Comparison of ENCODE assay signal across 1 cellular context in the genomic region with DNA sequence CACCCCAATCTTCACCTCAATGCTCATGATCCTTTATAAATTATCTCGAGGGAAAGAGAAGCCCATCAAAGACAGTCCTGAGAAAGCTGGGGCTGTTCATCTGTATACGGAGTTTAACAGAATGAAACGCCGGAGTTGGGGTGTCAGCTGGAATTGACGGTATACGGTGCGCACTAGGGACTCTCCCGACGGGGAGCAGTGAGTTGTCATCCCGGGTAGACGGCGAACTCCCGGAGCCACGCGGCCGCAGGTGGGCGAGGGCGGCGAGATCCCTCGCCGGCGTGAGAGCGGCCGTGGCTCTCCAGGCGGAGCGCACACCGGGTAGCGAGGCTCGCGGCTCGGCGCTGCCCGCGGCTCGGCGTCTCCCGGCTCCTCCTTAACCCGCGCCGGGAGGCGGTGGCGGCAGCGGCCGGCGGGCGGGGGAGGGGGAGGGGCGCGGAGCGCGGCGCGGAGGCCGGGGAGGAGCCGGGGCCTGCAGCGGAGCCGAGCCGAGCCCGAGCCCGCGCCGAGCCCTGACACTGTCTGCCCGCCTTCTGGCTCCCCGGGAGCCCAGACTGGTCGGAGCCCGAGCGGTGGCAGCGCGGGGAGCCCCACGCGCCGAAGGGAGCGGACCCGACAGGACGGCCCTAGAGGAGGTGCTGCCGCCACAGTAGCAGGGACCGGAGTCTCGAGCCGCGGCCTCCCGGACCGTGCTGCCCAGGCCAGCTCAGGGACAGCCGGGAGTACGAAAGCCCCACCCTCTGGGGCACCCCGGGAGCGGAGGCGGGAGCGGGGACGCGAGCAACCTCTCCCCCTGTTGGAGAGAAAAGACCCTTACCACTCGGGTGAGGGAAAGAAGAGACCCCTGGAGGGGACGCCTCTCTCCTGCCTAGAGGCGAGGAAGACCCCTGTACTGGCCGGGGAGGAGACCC.
TF ChIP-seq lines count a peak whose summit lies in the region.

A gene (plus strand): TSS at position 475 of the 911 bp plus-strand sequence. CDS start 7,117 bp downstream, outside the sequence.

TF ChIP-seq in HepG2, 621 proteins besides CTCF, POLR2A, EP300 and RAD21 (continued from another document and continues in another):
- TF ChIP-seq ZNF335 (CRISPR knock-in tag; IDR thresholded peaks at IDR 0.05) (no peak), ZSCAN9 (CRISPR knock-in tag; IDR thresholded peaks at IDR 0.05; ENCODE audit: borderline replicate concordance) (0 out of 2 replicates have a peak, but pooled peaks have one; percentile 15), ZNF446 (CRISPR knock-in tag; IDR thresholded peaks at IDR 0.05) (peak; percentile 50; the same call in 1 of the 2 replicates), ZNF230 (CRISPR knock-in tag; IDR thresholded peaks at IDR 0.05) (0 out of 2 replicates have a peak, but pooled peaks have one; percentile 20), HDAC1 (CRISPR knock-in tag; IDR thresholded peaks at IDR 0.05) (peak; percentile 57), ZNF547 (CRISPR knock-in tag; IDR thresholded peaks at IDR 0.05) (peak; percentile 68; the same call in 1 of the 2 replicates), BCL6 (CRISPR knock-in tag; IDR thresholded peaks at IDR 0.05) (peak; percentile 29; the same call in 1 of the 2 replicates), ZNF772 (CRISPR knock-in tag; IDR thresholded peaks at IDR 0.05) (0 out of 2 replicates have a peak, but pooled peaks have one; percentile 77), TSC22D2 (CRISPR knock-in tag; IDR thresholded peaks at IDR 0.05; ENCODE audit: borderline replicate concordance) (no peak), GTF3A (CRISPR knock-in tag; conservative IDR thresholded peaks at IDR 0.05) (no peak), YEATS4 (CRISPR knock-in tag; IDR thresholded peaks at IDR 0.05; ENCODE audit: borderline replicate concordance) (peak; percentile 81; the same call in 1 of the 2 replicates), ZNF619 (CRISPR knock-in tag; IDR thresholded peaks at IDR 0.05) (0 out of 2 replicates have a peak, but pooled peaks have one; percentile 5), SSRP1 (CRISPR knock-in tag; IDR thresholded peaks at IDR 0.05) (no peak), ZKSCAN8 (CRISPR knock-in tag; IDR thresholded peaks at IDR 0.05; ENCODE audit: borderline replicate concordance) (no peak), ZNF790 (CRISPR knock-in tag; IDR thresholded peaks at IDR 0.05; ENCODE audit: borderline replicate concordance) (no peak; the same call in 1 of the 2 replicates), PHF5A (CRISPR knock-in tag; IDR thresholded peaks at IDR 0.05; ENCODE audit: low read depth, unreplicated experiment) (no peak), MZF1 (CRISPR knock-in tag; IDR thresholded peaks at IDR 0.05; ENCODE audit: borderline replicate concordance) (no peak), ZNF24 (IDR thresholded peaks at IDR 0.05) (no peak), ZEB1 (IDR thresholded peaks at IDR 0.05; ENCODE audit: insufficient replicate concordance, low read depth) (no peak), RXRA (CRISPR knock-in tag; IDR thresholded peaks at IDR 0.05) (no peak), ZNF354B (CRISPR knock-in tag; IDR thresholded peaks at IDR 0.05) (no peak), ZNF317 (CRISPR knock-in tag; IDR thresholded peaks at IDR 0.05) (no peak; the same call in 1 of the 2 replicates), ZNF101 (CRISPR knock-in tag; IDR thresholded peaks at IDR 0.05; ENCODE audit: borderline replicate concordance, low read depth) (no peak), POLR2G (IDR thresholded peaks at IDR 0.05; ENCODE audit: low read depth, low read length) (peak; percentile 71), NR2F1 (CRISPR knock-in tag; IDR thresholded peaks at IDR 0.05) (no peak), HOXA9 (CRISPR knock-in tag; IDR thresholded peaks at IDR 0.05; ENCODE audit: borderline replicate concordance) (0 out of 2 replicates have a peak, but pooled peaks have one; percentile 55), KAT7 (CRISPR knock-in tag; IDR thresholded peaks at IDR 0.05; ENCODE audit: borderline replicate concordance) (peak; percentile 83; the same call in 1 of the 2 replicates), SKI (IDR thresholded peaks at IDR 0.05; ENCODE audit: partially characterized antibody) (no peak), CBX5 (CRISPR knock-in tag; IDR thresholded peaks at IDR 0.05; ENCODE audit: borderline replicate concordance) (no peak), FOXC1 (CRISPR knock-in tag; IDR thresholded peaks at IDR 0.05; ENCODE audit: borderline replicate concordance) (peak; percentile 52), MXI1 (IDR thresholded peaks at IDR 0.05; ENCODE audit: borderline replicate concordance, low read depth, low read length) (peak; percentile 52; the same call in 1 of the 3 replicates), ZNF558 (CRISPR knock-in tag; IDR thresholded peaks at IDR 0.05; ENCODE audit: borderline replicate concordance) (peak; percentile 59; the same call in 1 of the 2 replicates), ZNF749 (CRISPR knock-in tag; IDR thresholded peaks at IDR 0.05; ENCODE audit: borderline replicate concordance) (no peak), TEAD3 (CRISPR knock-in tag; optimal IDR thresholded peaks at IDR 0.05; ENCODE audit: borderline replicate concordance) (no peak)
- TF ChIP-seq, protein P1, sequence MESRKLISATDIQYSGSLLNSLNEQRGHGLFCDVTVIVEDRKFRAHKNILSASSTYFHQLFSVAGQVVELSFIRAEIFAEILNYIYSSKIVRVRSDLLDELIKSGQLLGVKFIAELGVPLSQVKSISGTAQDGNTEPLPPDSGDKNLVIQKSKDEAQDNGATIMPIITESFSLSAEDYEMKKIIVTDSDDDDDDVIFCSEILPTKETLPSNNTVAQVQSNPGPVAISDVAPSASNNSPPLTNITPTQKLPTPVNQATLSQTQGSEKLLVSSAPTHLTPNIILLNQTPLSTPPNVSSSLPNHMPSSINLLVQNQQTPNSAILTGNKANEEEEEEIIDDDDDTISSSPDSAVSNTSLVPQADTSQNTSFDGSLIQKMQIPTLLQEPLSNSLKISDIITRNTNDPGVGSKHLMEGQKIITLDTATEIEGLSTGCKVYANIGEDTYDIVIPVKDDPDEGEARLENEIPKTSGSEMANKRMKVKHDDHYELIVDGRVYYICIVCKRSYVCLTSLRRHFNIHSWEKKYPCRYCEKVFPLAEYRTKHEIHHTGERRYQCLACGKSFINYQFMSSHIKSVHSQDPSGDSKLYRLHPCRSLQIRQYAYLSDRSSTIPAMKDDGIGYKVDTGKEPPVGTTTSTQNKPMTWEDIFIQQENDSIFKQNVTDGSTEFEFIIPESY (CRISPR knock-in tag; IDR thresholded peaks at IDR 0.05), result no peak
- TF ChIP-seq, protein P2, sequence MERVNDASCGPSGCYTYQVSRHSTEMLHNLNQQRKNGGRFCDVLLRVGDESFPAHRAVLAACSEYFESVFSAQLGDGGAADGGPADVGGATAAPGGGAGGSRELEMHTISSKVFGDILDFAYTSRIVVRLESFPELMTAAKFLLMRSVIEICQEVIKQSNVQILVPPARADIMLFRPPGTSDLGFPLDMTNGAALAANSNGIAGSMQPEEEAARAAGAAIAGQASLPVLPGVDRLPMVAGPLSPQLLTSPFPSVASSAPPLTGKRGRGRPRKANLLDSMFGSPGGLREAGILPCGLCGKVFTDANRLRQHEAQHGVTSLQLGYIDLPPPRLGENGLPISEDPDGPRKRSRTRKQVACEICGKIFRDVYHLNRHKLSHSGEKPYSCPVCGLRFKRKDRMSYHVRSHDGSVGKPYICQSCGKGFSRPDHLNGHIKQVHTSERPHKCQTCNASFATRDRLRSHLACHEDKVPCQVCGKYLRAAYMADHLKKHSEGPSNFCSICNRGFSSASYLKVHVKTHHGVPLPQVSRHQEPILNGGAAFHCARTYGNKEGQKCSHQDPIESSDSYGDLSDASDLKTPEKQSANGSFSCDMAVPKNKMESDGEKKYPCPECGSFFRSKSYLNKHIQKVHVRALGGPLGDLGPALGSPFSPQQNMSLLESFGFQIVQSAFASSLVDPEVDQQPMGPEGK (CRISPR knock-in tag; IDR thresholded peaks at IDR 0.05), result peak; percentile 41
- TF ChIP-seq, protein P3, sequence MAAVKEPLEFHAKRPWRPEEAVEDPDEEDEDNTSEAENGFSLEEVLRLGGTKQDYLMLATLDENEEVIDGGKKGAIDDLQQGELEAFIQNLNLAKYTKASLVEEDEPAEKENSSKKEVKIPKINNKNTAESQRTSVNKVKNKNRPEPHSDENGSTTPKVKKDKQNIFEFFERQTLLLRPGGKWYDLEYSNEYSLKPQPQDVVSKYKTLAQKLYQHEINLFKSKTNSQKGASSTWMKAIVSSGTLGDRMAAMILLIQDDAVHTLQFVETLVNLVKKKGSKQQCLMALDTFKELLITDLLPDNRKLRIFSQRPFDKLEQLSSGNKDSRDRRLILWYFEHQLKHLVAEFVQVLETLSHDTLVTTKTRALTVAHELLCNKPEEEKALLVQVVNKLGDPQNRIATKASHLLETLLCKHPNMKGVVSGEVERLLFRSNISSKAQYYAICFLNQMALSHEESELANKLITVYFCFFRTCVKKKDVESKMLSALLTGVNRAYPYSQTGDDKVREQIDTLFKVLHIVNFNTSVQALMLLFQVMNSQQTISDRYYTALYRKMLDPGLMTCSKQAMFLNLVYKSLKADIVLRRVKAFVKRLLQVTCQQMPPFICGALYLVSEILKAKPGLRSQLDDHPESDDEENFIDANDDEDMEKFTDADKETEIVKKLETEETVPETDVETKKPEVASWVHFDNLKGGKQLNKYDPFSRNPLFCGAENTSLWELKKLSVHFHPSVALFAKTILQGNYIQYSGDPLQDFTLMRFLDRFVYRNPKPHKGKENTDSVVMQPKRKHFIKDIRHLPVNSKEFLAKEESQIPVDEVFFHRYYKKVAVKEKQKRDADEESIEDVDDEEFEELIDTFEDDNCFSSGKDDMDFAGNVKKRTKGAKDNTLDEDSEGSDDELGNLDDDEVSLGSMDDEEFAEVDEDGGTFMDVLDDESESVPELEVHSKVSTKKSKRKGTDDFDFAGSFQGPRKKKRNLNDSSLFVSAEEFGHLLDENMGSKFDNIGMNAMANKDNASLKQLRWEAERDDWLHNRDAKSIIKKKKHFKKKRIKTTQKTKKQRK (IDR thresholded peaks at IDR 0.05; ENCODE audit: low read length), result no peak
- TF ChIP-seq, protein P4, sequence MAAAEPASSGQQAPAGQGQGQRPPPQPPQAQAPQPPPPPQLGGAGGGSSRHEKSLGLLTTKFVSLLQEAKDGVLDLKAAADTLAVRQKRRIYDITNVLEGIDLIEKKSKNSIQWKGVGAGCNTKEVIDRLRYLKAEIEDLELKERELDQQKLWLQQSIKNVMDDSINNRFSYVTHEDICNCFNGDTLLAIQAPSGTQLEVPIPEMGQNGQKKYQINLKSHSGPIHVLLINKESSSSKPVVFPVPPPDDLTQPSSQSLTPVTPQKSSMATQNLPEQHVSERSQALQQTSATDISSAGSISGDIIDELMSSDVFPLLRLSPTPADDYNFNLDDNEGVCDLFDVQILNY (CRISPR knock-in tag; conservative IDR thresholded peaks at IDR 0.05), result no peak
- TF ChIP-seq, protein P5, sequence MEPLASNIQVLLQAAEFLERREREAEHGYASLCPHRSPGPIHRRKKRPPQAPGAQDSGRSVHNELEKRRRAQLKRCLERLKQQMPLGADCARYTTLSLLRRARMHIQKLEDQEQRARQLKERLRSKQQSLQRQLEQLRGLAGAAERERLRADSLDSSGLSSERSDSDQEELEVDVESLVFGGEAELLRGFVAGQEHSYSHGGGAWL (CRISPR knock-in tag; IDR thresholded peaks at IDR 0.05), result peak; percentile 59; the same call in 1 of the 2 replicates
- TF ChIP-seq, protein P6, sequence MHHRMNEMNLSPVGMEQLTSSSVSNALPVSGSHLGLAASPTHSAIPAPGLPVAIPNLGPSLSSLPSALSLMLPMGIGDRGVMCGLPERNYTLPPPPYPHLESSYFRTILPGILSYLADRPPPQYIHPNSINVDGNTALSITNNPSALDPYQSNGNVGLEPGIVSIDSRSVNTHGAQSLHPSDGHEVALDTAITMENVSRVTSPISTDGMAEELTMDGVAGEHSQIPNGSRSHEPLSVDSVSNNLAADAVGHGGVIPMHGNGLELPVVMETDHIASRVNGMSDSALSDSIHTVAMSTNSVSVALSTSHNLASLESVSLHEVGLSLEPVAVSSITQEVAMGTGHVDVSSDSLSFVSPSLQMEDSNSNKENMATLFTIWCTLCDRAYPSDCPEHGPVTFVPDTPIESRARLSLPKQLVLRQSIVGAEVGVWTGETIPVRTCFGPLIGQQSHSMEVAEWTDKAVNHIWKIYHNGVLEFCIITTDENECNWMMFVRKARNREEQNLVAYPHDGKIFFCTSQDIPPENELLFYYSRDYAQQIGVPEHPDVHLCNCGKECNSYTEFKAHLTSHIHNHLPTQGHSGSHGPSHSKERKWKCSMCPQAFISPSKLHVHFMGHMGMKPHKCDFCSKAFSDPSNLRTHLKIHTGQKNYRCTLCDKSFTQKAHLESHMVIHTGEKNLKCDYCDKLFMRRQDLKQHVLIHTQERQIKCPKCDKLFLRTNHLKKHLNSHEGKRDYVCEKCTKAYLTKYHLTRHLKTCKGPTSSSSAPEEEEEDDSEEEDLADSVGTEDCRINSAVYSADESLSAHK (CRISPR knock-in tag; IDR thresholded peaks at IDR 0.05; ENCODE audit: borderline replicate concordance), result no peak
- TF ChIP-seq, protein P7, sequence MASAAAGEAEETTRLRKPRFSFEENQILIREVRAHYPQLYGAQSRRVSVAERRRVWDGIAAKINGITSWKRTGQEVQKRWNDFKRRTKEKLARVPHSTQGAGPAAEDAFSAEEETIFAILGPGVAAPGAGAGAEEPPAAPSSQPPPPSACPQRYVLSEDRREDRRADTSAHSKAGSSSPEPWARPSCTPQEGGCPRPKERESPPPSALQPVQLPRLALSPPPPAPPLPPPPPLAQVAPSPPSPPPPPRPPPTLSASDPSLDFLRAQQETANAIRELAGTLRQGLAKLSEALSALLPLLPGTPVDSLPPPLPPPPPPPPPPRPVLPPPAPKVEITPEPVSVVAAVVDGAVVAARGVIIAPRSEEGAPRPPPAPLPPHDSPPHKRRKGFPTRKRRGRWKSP (CRISPR knock-in tag; IDR thresholded peaks at IDR 0.05), result peak; percentile 78; the same call in 1 of the 2 replicates
- TF ChIP-seq, protein P8, sequence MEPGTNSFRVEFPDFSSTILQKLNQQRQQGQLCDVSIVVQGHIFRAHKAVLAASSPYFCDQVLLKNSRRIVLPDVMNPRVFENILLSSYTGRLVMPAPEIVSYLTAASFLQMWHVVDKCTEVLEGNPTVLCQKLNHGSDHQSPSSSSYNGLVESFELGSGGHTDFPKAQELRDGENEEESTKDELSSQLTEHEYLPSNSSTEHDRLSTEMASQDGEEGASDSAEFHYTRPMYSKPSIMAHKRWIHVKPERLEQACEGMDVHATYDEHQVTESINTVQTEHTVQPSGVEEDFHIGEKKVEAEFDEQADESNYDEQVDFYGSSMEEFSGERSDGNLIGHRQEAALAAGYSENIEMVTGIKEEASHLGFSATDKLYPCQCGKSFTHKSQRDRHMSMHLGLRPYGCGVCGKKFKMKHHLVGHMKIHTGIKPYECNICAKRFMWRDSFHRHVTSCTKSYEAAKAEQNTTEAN (CRISPR knock-in tag; conservative IDR thresholded peaks at IDR 0.05), result no peak
- TF ChIP-seq, protein P9, sequence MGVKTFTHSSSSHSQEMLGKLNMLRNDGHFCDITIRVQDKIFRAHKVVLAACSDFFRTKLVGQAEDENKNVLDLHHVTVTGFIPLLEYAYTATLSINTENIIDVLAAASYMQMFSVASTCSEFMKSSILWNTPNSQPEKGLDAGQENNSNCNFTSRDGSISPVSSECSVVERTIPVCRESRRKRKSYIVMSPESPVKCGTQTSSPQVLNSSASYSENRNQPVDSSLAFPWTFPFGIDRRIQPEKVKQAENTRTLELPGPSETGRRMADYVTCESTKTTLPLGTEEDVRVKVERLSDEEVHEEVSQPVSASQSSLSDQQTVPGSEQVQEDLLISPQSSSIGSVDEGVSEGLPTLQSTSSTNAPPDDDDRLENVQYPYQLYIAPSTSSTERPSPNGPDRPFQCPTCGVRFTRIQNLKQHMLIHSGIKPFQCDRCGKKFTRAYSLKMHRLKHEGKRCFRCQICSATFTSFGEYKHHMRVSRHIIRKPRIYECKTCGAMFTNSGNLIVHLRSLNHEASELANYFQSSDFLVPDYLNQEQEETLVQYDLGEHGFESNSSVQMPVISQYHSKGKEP (CRISPR knock-in tag; IDR thresholded peaks at IDR 0.05), result no peak
